In genomic region chr7:93307131-93307660, GRCh38 we compare ENCODE assay signal across 1 cellular context.
TF ChIP-seq lines count a peak whose summit lies in the region.

No MANE protein-coding gene starts in this region.

TF ChIP-seq in WTC11, 78 proteins besides CTCF, POLR2A, EP300 and RAD21 (continued from another document):
- TF ChIP-seq ATF6 (CRISPR knock-in tag; IDR thresholded peaks at IDR 0.05): no peak
- no peak for TF ChIP-seq FOXK1 (CRISPR knock-in tag; IDR thresholded peaks at IDR 0.05)
- no peak for TF ChIP-seq E2F1 (CRISPR knock-in tag; IDR thresholded peaks at IDR 0.05)
- no peak for TF ChIP-seq JUN (CRISPR knock-in tag; IDR thresholded peaks at IDR 0.05)
- TF ChIP-seq STAT6 (CRISPR knock-in tag; conservative IDR thresholded peaks at IDR 0.05; ENCODE audit: low read depth): no peak
- no peak for TF ChIP-seq RELA (CRISPR knock-in tag; IDR thresholded peaks at IDR 0.05; ENCODE audit: borderline replicate concordance)
